Comparison of ENCODE assay signal across 11 cellular contexts in genomic region chr12:93167331-93167730, GRCh38.
DNase-seq lines count a peak whose midpoint lies in the region; ATAC-seq and TF ChIP-seq lines count a peak whose summit lies in the region.
"Had no signal": no experiment of that assay in that cellular context is flagged by ENCODE, and none has a peak within 500 bp of the region (broad histone marks: within the 10 kb centered on the region; RNA-seq: fewer than 3 reads in every experiment).

No MANE protein-coding gene starts in this region.

- CTCF ChIA-PET in Caco-2 (lab: Charles Lee), result interaction anchor here (0.7 kb wide), 1 partner anchor 212 kb away, joined by 3 read pairs; no protein-coding TSS in a partner anchor
- CTCF ChIA-PET in activated naive CD4-positive, alpha-beta T cell treated with anti-CD3 and anti-CD28 coated beads, Interleukin-2, amount 10 ng/mL, durations not matched to agents 7 days and 5 days (lab: Charles Lee), result no interaction called here

- ATAC-seq in GM21360 (IDR thresholded peaks at IDR 0.05; ENCODE audit: unreplicated experiment), result peak; percentile 5
- peak; percentile 1 for ATAC-seq in HG03432 (IDR thresholded peaks at IDR 0.05; ENCODE audit: unreplicated experiment)
- ATAC-seq in HG03280 (IDR thresholded peaks at IDR 0.05; ENCODE audit: unreplicated experiment), result no peak

- peak overlapping the region; percentile 85 for H3K27ac Mint-ChIP-seq in Caco-2 (ENCODE audit: unreplicated experiment)
- no peak overlapping the region for H3K27ac Mint-ChIP-seq in activated naive CD4-positive, alpha-beta T cell treated with anti-CD3 and anti-CD28 coated beads, Interleukin-2, amount 10 ng/mL, durations not matched to agents 7 days and 5 days

- H3K36me3 Mint-ChIP-seq in Caco-2 (ENCODE audit: insufficient read depth, unreplicated experiment), result peaks cover 8% of the 10 kb centered on the region
- H3K36me3 Mint-ChIP-seq in activated naive CD4-positive, alpha-beta T cell treated with anti-CD3 and anti-CD28 coated beads, Interleukin-2, amount 10 ng/mL, durations not matched to agents 7 days and 5 days, result no peaks in the 10 kb centered on the region

- H3K27me3 ChIP-seq in Caco-2 (replicated peaks; ENCODE audit: control insufficient read depth, insufficient read depth, low read length) (no peaks in the 10 kb centered on the region), iPS-18a (ENCODE audit: control insufficient read depth, insufficient read depth, low read length) (peaks cover 27% of the 10 kb centered on the region)
- H3K27me3 ChIP-seq: breast epithelium had no signal

- H3K27ac ChIP-seq in iPS-18a (ENCODE audit: low read length), result no peak overlapping the region
- H3K27ac ChIP-seq: breast epithelium had no signal

- TF ChIP-seq CTCF in Caco-2 (IDR thresholded peaks at IDR 0.05; ENCODE audit: insufficient read depth in 1 of 2, low read depth in 1 of 2, low read length in 1 of 2, severe bottlenecking in 1 of 2, unreplicated experiment in 1 of 2), result no peak

- intact Hi-C loops in Caco-2 (cut with micrococcal nuclease; ENCODE audit: unreplicated experiment), result loop anchor here (1.0 kb wide), 1 partner anchor 10 kb away; no protein-coding TSS in a partner anchor

- H3K27me3 Mint-ChIP-seq in Caco-2 (ENCODE audit: insufficient read depth, unreplicated experiment), result no peaks in the 10 kb centered on the region
- H3K27me3 Mint-ChIP-seq in activated naive CD4-positive, alpha-beta T cell treated with anti-CD3 and anti-CD28 coated beads, Interleukin-2, amount 10 ng/mL, durations not matched to agents 7 days and 5 days, result peaks cover 4% of the 10 kb centered on the region

- BruUV-seq in Caco-2 (replicated peaks; lab: Mats Ljungman, UMichigan), result no TSS peak

- H3K4me1 ChIP-seq in Caco-2 (peaks cover 47% of the 10 kb centered on the region), iPS-18a (ENCODE audit: control insufficient read depth, low read depth, low read length) (peaks cover 7% of the 10 kb centered on the region)
- H3K4me1 ChIP-seq: breast epithelium had no signal

- no peak overlapping the region for H3K4me3 Mint-ChIP-seq in Caco-2 (ENCODE audit: unreplicated experiment)
- no peak overlapping the region for H3K4me3 Mint-ChIP-seq in activated naive CD4-positive, alpha-beta T cell treated with anti-CD3 and anti-CD28 coated beads, Interleukin-2, amount 10 ng/mL, durations not matched to agents 7 days and 5 days

- H3K9me3 ChIP-seq in Caco-2, result no peaks in the 10 kb centered on the region; the same call in 1 of the 2 replicates
- H3K9me3 ChIP-seq in iPS-18a (ENCODE audit: control insufficient read depth, low read depth, low read length), result no peaks in the 10 kb centered on the region
- H3K9me3 ChIP-seq: breast epithelium had no signal

- H3K36me3 ChIP-seq in Caco-2 (ENCODE audit: control insufficient read depth, insufficient read depth, low read length) (no peaks in the 10 kb centered on the region), iPS-18a (ENCODE audit: control insufficient read depth, low read depth, low read length) (no peaks in the 10 kb centered on the region)
- H3K36me3 ChIP-seq: breast epithelium had no signal

- no peaks in the 10 kb centered on the region for H3K9me3 Mint-ChIP-seq in Caco-2 (ENCODE audit: unreplicated experiment)
- no peaks in the 10 kb centered on the region for H3K9me3 Mint-ChIP-seq in activated naive CD4-positive, alpha-beta T cell treated with anti-CD3 and anti-CD28 coated beads, Interleukin-2, amount 10 ng/mL, durations not matched to agents 7 days and 5 days
- H3K9me3 Mint-ChIP-seq: activated T-cell treated with anti-CD3 and anti-CD28 coated beads, Interleukin-2, amount 50 U/mL, for 4 hours had no signal

- H3K9ac ChIP-seq in iPS-18a (ENCODE audit: low read length), result no peak overlapping the region

- POLR2A ChIA-PET in Caco-2 (lab: Charles Lee), result interaction anchor here (0.9 kb wide), 1 partner anchor 39 kb away, joined by 3 read pairs; no protein-coding TSS in a partner anchor

- H3K4me3 ChIP-seq in Caco-2 (ENCODE audit: low read depth, low read length) (no peak overlapping the region), iPS-18a (ENCODE audit: low read length) (peak overlapping the region; percentile 52)

- H3K4me1 Mint-ChIP-seq in Caco-2 (ENCODE audit: low read depth, unreplicated experiment), result peaks cover 42% of the 10 kb centered on the region
- H3K4me1 Mint-ChIP-seq in activated naive CD4-positive, alpha-beta T cell treated with anti-CD3 and anti-CD28 coated beads, Interleukin-2, amount 10 ng/mL, durations not matched to agents 7 days and 5 days, result no peaks in the 10 kb centered on the region

- DNase-seq in Caco-2 (no peak), UCSD-AML1 (lab: John Stamatoyannopoulos, UW; ENCODE audit: unreplicated experiment) (no peak), SIG-M5 treated with dmso at 0.1 percent for 504 hours (lab: John Stamatoyannopoulos, UW; ENCODE audit: unreplicated experiment) (no peak)
- no peak for DNase-seq in activated naive CD4-positive, alpha-beta T cell treated with anti-CD3 and anti-CD28 coated beads, Interleukin-2, amount 10 ng/mL, durations not matched to agents 7 days and 5 days
- DNase-seq: activated T-cell treated with anti-CD3 and anti-CD28 coated beads, Interleukin-2, amount 50 U/mL, for 4 hours; AML-193 had no signal
